Comparison of ENCODE assay signal across 8 cellular contexts in genomic region chr19:45451181-45451849, GRCh38. TPM values are rescaled to one million over a fixed set of nuclear protein-coding genes. Genes with fewer than 3 reads are reported as not detected.
A peak's percentile ranks its signal among the peaks of the same experiment; 100 is the strongest.
DNase-seq lines count a peak whose midpoint lies in the region; ATAC-seq and TF ChIP-seq lines count a peak whose summit lies in the region.

No MANE protein-coding gene starts in this region.

- H4K20me1 ChIP-seq in MM.1S (ENCODE audit: insufficient read depth, low read length): no peaks in the 10 kb centered on the region

- TF ChIP-seq CTCF in MM.1S (IDR thresholded peaks at IDR 0.05; ENCODE audit: low read length): no peak
- no peak for TF ChIP-seq CTCF in heart right ventricle (IDR thresholded peaks at IDR 0.05)

- 5 to 7% methylated on average over 20 to 21 of the region's 21 CpGs for WGBS in heart right ventricle, 2 donors

- H3K4me1 Mint-ChIP-seq in activated naive CD4-positive, alpha-beta T cell treated with anti-CD3 and anti-CD28 coated beads for 36 hours (ENCODE audit: low read depth): peaks cover 33% of the 10 kb centered on the region

- peaks cover 24% of the 10 kb centered on the region for H3F3A ChIP-seq in MM.1S (ENCODE audit: insufficient read depth, low read length)

- H3K9me3 ChIP-seq in MM.1S (replicated peaks; ENCODE audit: insufficient read depth, low read length): no peaks in the 10 kb centered on the region
- H3K9me3 ChIP-seq in heart right ventricle: no peaks in the 10 kb centered on the region

- peak overlapping the region; percentile 73 for H3K4me3 ChIP-seq in MM.1S (ENCODE audit: low read length)
- H3K4me3 ChIP-seq in heart right ventricle: peak overlapping the region; percentile 38 to 74 (median 64)

- peak overlapping the region; percentile 86 for H3K4me2 ChIP-seq in MM.1S (ENCODE audit: low read depth, low read length)

- peak overlapping the region; percentile 48 for H2AFZ ChIP-seq in MM.1S (ENCODE audit: low read length)

- H3K27ac ChIP-seq in MM.1S (ENCODE audit: low read length) (peak overlapping the region; percentile 77), heart right ventricle (peak overlapping the region; percentile 47 to 86 (median 82))

- H3K9me3 Mint-ChIP-seq in activated naive CD4-positive, alpha-beta T cell treated with anti-CD3 and anti-CD28 coated beads for 36 hours: no peaks in the 10 kb centered on the region

- H3K79me2 ChIP-seq in MM.1S (ENCODE audit: low read length): no peaks in the 10 kb centered on the region

- H3K27ac Mint-ChIP-seq in activated naive CD4-positive, alpha-beta T cell treated with anti-CD3 and anti-CD28 coated beads for 36 hours: no peak overlapping the region

- intact Hi-C loops in activated naive CD4-positive, alpha-beta T cell treated with anti-CD3 and anti-CD28 coated beads for 36 hours (cut with micrococcal nuclease): loop anchor here (2.0 kb wide), 1 partner anchor 217 kb away; the partner anchor contains the start of gene GIPR
- intact Hi-C loops in heart right ventricle (cut with DNase I): loop anchor here in 2 of 10 donors (2.0 kb wide), 1 partner anchor 17 kb away; no protein-coding TSS in a partner anchor

- no peaks in the 10 kb centered on the region for H3K36me3 Mint-ChIP-seq in activated naive CD4-positive, alpha-beta T cell treated with anti-CD3 and anti-CD28 coated beads for 36 hours (ENCODE audit: low read depth)

- peak overlapping the region; percentile 98 for H3K9ac ChIP-seq in MM.1S (ENCODE audit: low read length)

- no peaks in the 10 kb centered on the region for H3K27me3 Mint-ChIP-seq in activated naive CD4-positive, alpha-beta T cell treated with anti-CD3 and anti-CD28 coated beads for 36 hours (ENCODE audit: low read depth)

- peak; percentile 58 for DNase-seq in DMS53 (lab: John Stamatoyannopoulos, UW)
- no peak for DNase-seq in DMS53 treated with DMSO at 0.1 percent for 48 hours (lab: John Stamatoyannopoulos, UW; ENCODE audit: unreplicated experiment)
- peak; percentile 80 for DNase-seq in MM.1S
- DNase-seq in activated naive CD4-positive, alpha-beta T cell treated with anti-CD3 and anti-CD28 coated beads for 36 hours: peak; percentile 50
- DNase-seq in heart right ventricle: no peak
- DNase-seq in renal cortical epithelial cell (ENCODE audit: low read depth): peak; percentile 69
- DNase-seq in inferior parietal cortex (ENCODE audit: extremely low spot score): no peak

- no peaks in the 10 kb centered on the region for H3K27me3 ChIP-seq in MM.1S (replicated peaks; ENCODE audit: insufficient read depth, low read length)
- H3K27me3 ChIP-seq in heart right ventricle: no peaks in the 10 kb centered on the region

- no peaks in the 10 kb centered on the region for H3K36me3 ChIP-seq in MM.1S (replicated peaks; ENCODE audit: insufficient read depth, low read length)
- H3K36me3 ChIP-seq in heart right ventricle: no peaks in the 10 kb centered on the region

- CTCF ChIA-PET in activated naive CD4-positive, alpha-beta T cell treated with anti-CD3 and anti-CD28 coated beads for 36 hours (lab: Charles Lee): interaction anchor here (2.9 kb wide), 1 partner anchor 12 kb away, joined by 9 read pairs; no protein-coding TSS in a partner anchor

- H3K4me1 ChIP-seq in MM.1S (ENCODE audit: low read length): peaks cover 11% of the 10 kb centered on the region
- peaks cover 10 to 63% (median 32%) of the 10 kb centered on the region in 9 donors for H3K4me1 ChIP-seq in heart right ventricle

- no peaks in the 10 kb centered on the region for H3K9me2 ChIP-seq in MM.1S (replicated peaks; ENCODE audit: insufficient read depth, low read length)

- H3K4me3 Mint-ChIP-seq in activated naive CD4-positive, alpha-beta T cell treated with anti-CD3 and anti-CD28 coated beads for 36 hours: peak overlapping the region; percentile 65

- ATAC-seq in heart right ventricle (peak in 7 of 8 donors; percentile 3 to 25 (median 17)), HG03378 (IDR thresholded peaks at IDR 0.05; ENCODE audit: unreplicated experiment) (no peak)

RNA-seq across cellular contexts. Expression of gene FOSB, which starts 16.5 kb away (rescaled TPM):
- total RNA-seq in activated naive CD4-positive, alpha-beta T cell treated with anti-CD3 and anti-CD28 coated beads for 36 hours: 1 to 10 TPM; 8.0 to 8.7 TPM
- total RNA-seq in heart right ventricle: 10 to 100 TPM in 2 of 10 donors, 1 to 10 TPM in 7, under 1 TPM in 1; 0.39 to 54.5 (median 4.9) TPM
- polyA plus RNA-seq in heart right ventricle: 1 to 10 TPM; 2.1 to 5.5 TPM
- total RNA-seq in renal cortical epithelial cell: 1.4 and 18.3 TPM in 2 replicates

RNA-seq across cellular contexts. Expression of gene ERCC1, which starts 27.6 kb away (rescaled TPM):
- 10 to 100 TPM; 28.9 to 30.7 TPM for total RNA-seq in activated naive CD4-positive, alpha-beta T cell treated with anti-CD3 and anti-CD28 coated beads for 36 hours
- total RNA-seq in heart right ventricle: 100 to 1,000 TPM; 113 to 194 (median 136) TPM
- 100 to 1,000 TPM; 147 to 183 TPM for polyA plus RNA-seq in heart right ventricle
- total RNA-seq in renal cortical epithelial cell: 41.9 and 54.7 TPM in 2 replicates

RNA-seq across cellular contexts. Expression of gene POLR1G, which starts 44.9 kb away (rescaled TPM):
- total RNA-seq in activated naive CD4-positive, alpha-beta T cell treated with anti-CD3 and anti-CD28 coated beads for 36 hours: 1 to 10 TPM; 7.4 to 7.6 TPM
- total RNA-seq in heart right ventricle: 1 to 10 TPM; 4.1 to 9.8 (median 5.6) TPM
- 1 to 10 TPM; 5.1 to 8.2 TPM for polyA plus RNA-seq in heart right ventricle
- total RNA-seq in renal cortical epithelial cell: 10.7 and 11.8 TPM in 2 replicates

RNA-seq across cellular contexts. Expression of gene RTN2, which starts 45.5 kb away (rescaled TPM):
- total RNA-seq in activated naive CD4-positive, alpha-beta T cell treated with anti-CD3 and anti-CD28 coated beads for 36 hours: under 1 TPM; 0.69 to 0.84 TPM
- total RNA-seq in heart right ventricle (10 to 100 TPM; 15.9 to 33.7 (median 21.8) TPM), renal cortical epithelial cell (5.8 and 20.0 TPM in 2 replicates)
- polyA plus RNA-seq in heart right ventricle: 10 to 100 TPM; 11.1 to 13.3 TPM

RNA-seq across cellular contexts. Expression of gene PPP1R13L, which starts 46.4 kb away (rescaled TPM):
- total RNA-seq in activated naive CD4-positive, alpha-beta T cell treated with anti-CD3 and anti-CD28 coated beads for 36 hours: 1 to 10 TPM; 4.0 to 4.8 TPM
- total RNA-seq in heart right ventricle (100 to 1,000 TPM; 134 to 204 (median 166) TPM), renal cortical epithelial cell (10.9 and 32.8 TPM in 2 replicates)
- 100 to 1,000 TPM in 1 of 2 donors, 10 to 100 TPM in 1; 85.2 to 265 TPM for polyA plus RNA-seq in heart right ventricle

Comparison
In these comparisons a context has a peak if more than half of its experiments do, and no peak if none do; other contexts are left out.
1. DNase-seq: peak in DMS53 (single experiment), MM.1S (single experiment), activated naive CD4-positive, alpha-beta T cell treated with anti-CD3 and anti-CD28 coated beads for 36 hours (single experiment) and renal cortical epithelial cell (single experiment); none in DMS53 treated with DMSO at 0.1 percent for 48 hours (single experiment), heart right ventricle (0 of 2) and inferior parietal cortex (single experiment).